8 cellular contexts compared by ENCODE assay signal in the genomic region with DNA sequence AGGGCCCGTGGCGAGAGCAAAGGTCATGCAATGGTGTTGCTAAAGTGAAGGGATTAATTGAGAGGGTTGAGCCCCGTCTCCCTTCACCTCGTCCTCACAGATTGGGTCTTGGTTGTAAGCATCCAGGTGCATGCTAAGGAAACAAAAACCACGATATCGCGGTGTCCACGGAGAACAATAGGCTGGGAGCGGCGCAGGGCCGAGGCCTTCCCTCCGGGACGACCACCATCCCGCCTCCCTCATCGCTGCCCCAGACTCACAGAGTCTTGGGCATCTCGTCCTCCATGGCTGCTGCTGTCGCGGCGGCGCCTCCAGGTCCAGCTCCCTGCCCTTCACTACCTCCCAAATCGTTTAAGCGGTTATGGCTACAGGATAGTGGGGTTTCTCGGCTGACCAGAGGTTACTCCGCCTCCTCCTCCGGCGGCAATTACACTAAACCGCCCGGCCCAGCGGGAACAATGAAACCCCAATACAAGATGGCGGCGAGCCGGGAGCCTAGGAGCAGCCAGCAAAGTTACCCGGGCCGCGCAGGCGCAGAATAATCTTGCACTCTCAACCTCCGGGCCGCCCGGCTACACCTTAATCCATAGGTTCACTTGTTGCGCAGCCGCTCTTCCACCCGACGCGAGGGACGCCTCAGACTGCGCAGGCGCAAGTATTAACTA. TPM values are rescaled to one million over a fixed set of nuclear protein-coding genes. Genes with fewer than 3 reads are reported as not detected.
DNase-seq lines count a peak whose midpoint lies in the region; ATAC-seq and TF ChIP-seq lines count a peak whose summit lies in the region.

A gene with protein sequence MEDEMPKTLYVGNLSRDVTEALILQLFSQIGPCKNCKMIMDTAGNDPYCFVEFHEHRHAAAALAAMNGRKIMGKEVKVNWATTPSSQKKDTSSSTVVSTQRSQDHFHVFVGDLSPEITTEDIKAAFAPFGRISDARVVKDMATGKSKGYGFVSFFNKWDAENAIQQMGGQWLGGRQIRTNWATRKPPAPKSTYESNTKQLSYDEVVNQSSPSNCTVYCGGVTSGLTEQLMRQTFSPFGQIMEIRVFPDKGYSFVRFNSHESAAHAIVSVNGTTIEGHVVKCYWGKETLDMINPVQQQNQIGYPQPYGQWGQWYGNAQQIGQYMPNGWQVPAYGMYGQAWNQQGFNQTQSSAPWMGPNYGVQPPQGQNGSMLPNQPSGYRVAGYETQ (minus strand): TSS at position 484 of the 665 bp plus-strand sequence. CDS start 198 bp downstream, at position 286.

- ATAC-seq in CD8-positive, alpha-beta T cell: peak; percentile 98
- peak; percentile 90 for ATAC-seq in GM19467 (IDR thresholded peaks at IDR 0.05; ENCODE audit: unreplicated experiment)

- peak within 1 kb of the TSS; percentile 98 for H3K27ac Mint-ChIP-seq in CD8-positive, alpha-beta T cell

- H3K4me3 Mint-ChIP-seq in CD8-positive, alpha-beta T cell: peak within 1 kb of the TSS; percentile 97

- no peaks in the 10 kb centered on the region for H3K27me3 Mint-ChIP-seq in CD8-positive, alpha-beta T cell (ENCODE audit: low read depth)

- no peaks in the 10 kb centered on the region for H3K9me3 ChIP-seq in CD8-positive, alpha-beta T cell (ENCODE audit: low read length)
- H3K9me3 ChIP-seq in effector memory CD4-positive, alpha-beta T cell (ENCODE audit: control insufficient read depth, low read length): no peaks in the 10 kb centered on the region

- peak within 1 kb of the TSS; percentile 86 for H3K27ac ChIP-seq in CD8-positive, alpha-beta T cell (ENCODE audit: low read depth, low read length)
- peak within 1 kb of the TSS; percentile 96 for H3K27ac ChIP-seq in effector memory CD4-positive, alpha-beta T cell (ENCODE audit: insufficient read depth, low read length, poor library complexity, severe bottlenecking)

- H3K36me3 Mint-ChIP-seq in CD8-positive, alpha-beta T cell: peaks cover 31% of the 10 kb centered on the region

- CTCF ChIA-PET in CD8-positive, alpha-beta T cell (lab: Charles Lee): interaction anchor here (1.4 kb wide), 1 partner anchor 53 kb away, joined by 5 read pairs; the partner anchor contains the start of gene FAM136A

- peak; percentile 96 to 99 (median 98) for DNase-seq in CD8-positive, alpha-beta T cell
- DNase-seq in HS-27A (ENCODE audit: low read depth) (peak; percentile 15), NK-92 (lab: John Stamatoyannopoulos, UW; ENCODE audit: unreplicated experiment) (peak; percentile 85), medulla oblongata (ENCODE audit: extremely low spot score) (peak; percentile 98)
- peak; percentile 97 to 98 for DNase-seq in activated CD8-positive, alpha-beta memory T cell treated with anti-CD3 and anti-CD28 coated beads for 1 hour (ENCODE audit: extremely low read depth in 1 of 2, low read depth in 1 of 2)
- peak; percentile 95 to 99 (median 97) for DNase-seq in effector memory CD4-positive, alpha-beta T cell
- DNase-seq in stimulated activated CD8-positive, alpha-beta memory T cell treated with anti-CD3 and anti-CD28 coated beads, Interleukin-12 subunit alpha, Interleukin-12 subunit beta, amount 100 ng/mL, for 1 hour (ENCODE audit: low read depth): peak; percentile 100

- peak within 1 kb of the TSS; percentile 86 for H3K4me3 ChIP-seq in CD8-positive, alpha-beta T cell (ENCODE audit: low read depth, low read length)
- peak within 1 kb of the TSS; percentile 92 for H3K4me3 ChIP-seq in effector memory CD4-positive, alpha-beta T cell (ENCODE audit: insufficient read depth, low read depth, low read length, poor library complexity, severe bottlenecking)

- POLR2A ChIA-PET in CD8-positive, alpha-beta T cell (lab: Charles Lee): interaction anchor here (0.6 to 2.4 kb wide), 4 partner anchors 10 to 334 kb away, joined by 3 to 19 read pairs (median 4); partner anchors contain the start of genes MXD1 and PCYOX1

- intact Hi-C loops in CD8-positive, alpha-beta T cell (cut with DNase I, micrococcal nuclease): loop anchor here (1.0 to 10.0 kb wide), 8 partner anchors 10 to 1993 kb away; partner anchors contain the start of genes SNRPG (in 2 of the 2), C2orf42 (in 1 of the 2), FAM136A (in 1 of the 2) and MXD1 (in 1 of the 2)

- H3K36me3 ChIP-seq in CD8-positive, alpha-beta T cell (ENCODE audit: insufficient read depth, low read length): no peaks in the 10 kb centered on the region
- H3K36me3 ChIP-seq in effector memory CD4-positive, alpha-beta T cell (ENCODE audit: control insufficient read depth, insufficient read depth, low read length): no peaks in the 10 kb centered on the region

- no peak for TF ChIP-seq CTCF in CD8-positive, alpha-beta T cell (IDR thresholded peaks at IDR 0.05)

- no peaks in the 10 kb centered on the region for H3K9me3 Mint-ChIP-seq in CD8-positive, alpha-beta T cell

- peaks cover 37% of the 10 kb centered on the region for H3K4me1 Mint-ChIP-seq in CD8-positive, alpha-beta T cell (ENCODE audit: low read depth)

- peaks cover 30% of the 10 kb centered on the region for H3K4me1 ChIP-seq in CD8-positive, alpha-beta T cell (ENCODE audit: insufficient read depth, low read length)
- peaks cover 14% of the 10 kb centered on the region for H3K4me1 ChIP-seq in effector memory CD4-positive, alpha-beta T cell (ENCODE audit: control insufficient read depth, insufficient read depth, low read length, poor library complexity, severe bottlenecking)

- H3K27me3 ChIP-seq in CD8-positive, alpha-beta T cell (ENCODE audit: insufficient read depth, low read length): no peaks in the 10 kb centered on the region
- no peaks in the 10 kb centered on the region for H3K27me3 ChIP-seq in effector memory CD4-positive, alpha-beta T cell (replicated peaks; ENCODE audit: control insufficient read depth, insufficient read depth, low read length, poor library complexity, severe bottlenecking)

RNA-seq across cellular contexts. Expression of the gene that starts here (rescaled TPM):
- 10 to 100 TPM; 55.9 to 62.6 TPM for total RNA-seq in CD8-positive, alpha-beta T cell

Comparison
In these comparisons a context has a peak if more than half of its experiments do, and no peak if none do; other contexts are left out.
1. Peak in every context shown above with its lines: DNase-seq, ATAC-seq, H3K4me3 ChIP-seq and H3K27ac ChIP-seq.
2. DNase-seq: peak in every context shown above with its lines; median percentile 100 in stimulated activated CD8-positive, alpha-beta memory T cell treated with anti-CD3 and anti-CD28 coated beads, Interleukin-12 subunit alpha, Interleukin-12 subunit beta, amount 100 ng/mL, for 1 hour; 98 in CD8-positive, alpha-beta T cell; 98 in medulla oblongata; 98 in activated CD8-positive, alpha-beta memory T cell treated with anti-CD3 and anti-CD28 coated beads for 1 hour; 97 in effector memory CD4-positive, alpha-beta T cell; 85 in NK-92; 15 in HS-27A.